Comparison of ENCODE assay signal across 11 cellular contexts in genomic region chr3:104604326-104605010, GRCh38.
DNase-seq lines count a peak whose midpoint lies in the region; ATAC-seq and TF ChIP-seq lines count a peak whose summit lies in the region.
"Had no signal": no experiment of that assay in that cellular context is flagged by ENCODE, and none has a peak within 500 bp of the region (broad histone marks: within the 10 kb centered on the region; RNA-seq: fewer than 3 reads in every experiment).

No MANE protein-coding gene starts in this region.

- H3K4me3 ChIP-seq in left ventricle myocardium inferior (no peak overlapping the region), right cardiac atrium (ENCODE audit: low read length) (no peak overlapping the region), fibroblast of villous mesenchyme (ENCODE audit: low read depth, low read length) (no peak overlapping the region), thyroid gland (replicated peaks in 1 of 3) (no peak overlapping the region), prostate gland (no peak overlapping the region)

- DNase-seq in left ventricle myocardium inferior (no peak), right cardiac atrium (no peak), RKO (ENCODE audit: low spot score) (peak; percentile 37), fibroblast of villous mesenchyme (ENCODE audit: low read depth) (peak; percentile 15), thyroid gland (no peak), NCI-H345 (lab: John Stamatoyannopoulos, UW) (no peak), prostate gland (ENCODE audit: low spot score) (no peak)
- DNase-seq: DMS79 treated with DMSO at 0.1 percent for 48 hours, GOT3 had no signal

- TF ChIP-seq CTCF in left ventricle myocardium inferior (IDR thresholded peaks at IDR 0.05; ENCODE audit: borderline replicate concordance) (peak; percentile 27), fibroblast of villous mesenchyme (IDR thresholded peaks at IDR 0.05; ENCODE audit: insufficient read depth, low read depth, low read length) (peak; percentile 39), thyroid gland (IDR thresholded peaks at IDR 0.05) (peak in 1 of 6 experiments; percentile 12), prostate gland (IDR thresholded peaks at IDR 0.05) (peak in 2 of 4 experiments; percentile 20 to 43)

- no peak for TF ChIP-seq POLR2A in thyroid gland (IDR thresholded peaks at IDR 0.05)
- no peak for TF ChIP-seq POLR2A in prostate gland (IDR thresholded peaks at IDR 0.05)

- intact Hi-C loops in left ventricle myocardium inferior (cut with micrococcal nuclease), result no loop called here
- intact Hi-C loops in right cardiac atrium (cut with DNase I), result no loop called here
- intact Hi-C loops in thyroid gland (cut with DNase I), result no loop called here
- intact Hi-C loops in prostate gland (cut with DNase I), result no loop called here

- H3K27ac ChIP-seq in left ventricle myocardium inferior (replicated peaks) (no peak overlapping the region), right cardiac atrium (ENCODE audit: low read length) (no peak overlapping the region), thyroid gland (no peak overlapping the region), prostate gland (no peak overlapping the region)

- H3K4me1 ChIP-seq in left ventricle myocardium inferior, result no peaks in the 10 kb centered on the region
- no peaks in the 10 kb centered on the region for H3K4me1 ChIP-seq in right cardiac atrium (ENCODE audit: control insufficient read depth, insufficient read depth, low read length)
- no peaks in the 10 kb centered on the region for H3K4me1 ChIP-seq in thyroid gland
- H3K4me1 ChIP-seq in prostate gland (replicated peaks), result no peaks in the 10 kb centered on the region

- WGBS in right cardiac atrium, result 54% methylated on average over 3 of the region's 3 CpGs
- 71 to 78% methylated on average over 3 of the region's 3 CpGs for WGBS in thyroid gland, 2 donors
- 54% methylated on average over 3 of the region's 3 CpGs for WGBS in prostate gland

- H3K27me3 ChIP-seq in left ventricle myocardium inferior (ENCODE audit: low read depth), result no peaks in the 10 kb centered on the region
- H3K27me3 ChIP-seq in right cardiac atrium (ENCODE audit: control insufficient read depth, insufficient read depth), result no peaks in the 10 kb centered on the region
- H3K27me3 ChIP-seq in thyroid gland, result no peaks in the 10 kb centered on the region
- H3K27me3 ChIP-seq in prostate gland (replicated peaks; ENCODE audit: insufficient read depth), result no peaks in the 10 kb centered on the region

- H3K9me3 ChIP-seq in left ventricle myocardium inferior (replicated peaks), result no peaks in the 10 kb centered on the region
- no peaks in the 10 kb centered on the region for H3K9me3 ChIP-seq in right cardiac atrium (ENCODE audit: control insufficient read depth, low read length)
- no peaks in the 10 kb centered on the region for H3K9me3 ChIP-seq in thyroid gland
- no peaks in the 10 kb centered on the region for H3K9me3 ChIP-seq in prostate gland

- ATAC-seq in right cardiac atrium (no peak), GM21786 (IDR thresholded peaks at IDR 0.05; ENCODE audit: unreplicated experiment) (no peak)
- ATAC-seq: activated T-helper 17 cell treated with anti-CD3 and anti-CD28 coated beads, Interleukin-2, amount 50 U/mL, for 72 hours had no signal

- no peaks in the 10 kb centered on the region for H3K36me3 ChIP-seq in left ventricle myocardium inferior
- H3K36me3 ChIP-seq in thyroid gland, result no peaks in the 10 kb centered on the region
- no peaks in the 10 kb centered on the region for H3K36me3 ChIP-seq in prostate gland

Comparison
In these comparisons a context has a peak if more than half of its experiments do, and no peak if none do; other contexts are left out.
1. DNase-seq: peak in RKO (single experiment) and fibroblast of villous mesenchyme (single experiment); none in left ventricle myocardium inferior (single experiment), right cardiac atrium (0 of 3), thyroid gland (0 of 2), NCI-H345 (single experiment) and prostate gland (single experiment).